ENCODE assay signal across 19 cellular contexts in genomic region chr17:27974531-27975145, GRCh38.
"Had no signal": no experiment of that assay in that cellular context is flagged by ENCODE, and none has a peak within 500 bp of the region (broad histone marks: within the 10 kb centered on the region; RNA-seq: fewer than 3 reads in every experiment).

No MANE protein-coding gene starts in this region.

- DNase-seq: activated CD4-positive, alpha-beta T cell treated with anti-CD3 and anti-CD28 coated beads for 36 hours; activated CD8-positive, alpha-beta memory T cell treated with anti-CD3 and anti-CD28 coated beads, Interleukin-2, amount 50 U/mL, for 4 hours; activated CD8-positive, alpha-beta T cell treated with anti-CD3 and anti-CD28 coated beads for 36 hours; activated naive CD8-positive, alpha-beta T cell treated with anti-CD3 and anti-CD28 coated beads, Interleukin-2, amount 10 ng/mL, durations not matched to agents 7 days and 5 days; activated T-cell treated with anti-CD3 and anti-CD28 coated beads, Interleukin-2, amount 50 U/mL, for 72 hours; colonic mucosa; effector CD8-positive, alpha-beta T cell; kidney glomerular epithelial cell; naive B cell; stimulated activated CD4-positive, alpha-beta T cell treated with anti-CD3 and anti-CD28 coated beads, Interleukin-4, amount 100 ng/mL, for 4 hours; stomach; T1000; thyroid gland had no signal

- H3K4me3 ChIP-seq: ascending aorta, colonic mucosa, hepatocyte, right atrium auricular region, skin epidermis, stomach, thyroid gland, vagina had no signal

- H3K27ac ChIP-seq: ascending aorta, colonic mucosa, epithelial cell of prostate, hepatocyte, right atrium auricular region, skin epidermis, stomach, thyroid gland, vagina had no signal

- H3K4me2 ChIP-seq: hepatocyte had no signal

- H3K27me3 ChIP-seq: ascending aorta, colonic mucosa, hepatocyte, right atrium auricular region, stomach, thyroid gland, vagina had no signal

- H3K9me3 ChIP-seq: ascending aorta, colonic mucosa, right atrium auricular region, stomach, thyroid gland, vagina had no signal

- H3K36me3 ChIP-seq: ascending aorta, colonic mucosa, right atrium auricular region, stomach, thyroid gland, vagina had no signal

- H3K36me3 Mint-ChIP-seq: activated naive CD8-positive, alpha-beta T cell treated with anti-CD3 and anti-CD28 coated beads, Interleukin-2, amount 10 ng/mL, durations not matched to agents 7 days and 5 days had no signal

- H2AFZ ChIP-seq: hepatocyte had no signal

- H3K4me1 ChIP-seq: ascending aorta, colonic mucosa, right atrium auricular region, stomach, vagina had no signal

- H3K9me3 Mint-ChIP-seq: activated CD8-positive, alpha-beta T cell treated with anti-CD3 and anti-CD28 coated beads for 36 hours; activated naive CD8-positive, alpha-beta T cell treated with anti-CD3 and anti-CD28 coated beads, Interleukin-2, amount 10 ng/mL, durations not matched to agents 7 days and 5 days; activated T-cell treated with anti-CD3 and anti-CD28 coated beads, Interleukin-2, amount 50 U/mL, for 72 hours had no signal

- H3K27ac Mint-ChIP-seq: activated CD4-positive, alpha-beta T cell treated with anti-CD3 and anti-CD28 coated beads for 36 hours; activated CD8-positive, alpha-beta T cell treated with anti-CD3 and anti-CD28 coated beads for 36 hours; activated naive CD8-positive, alpha-beta T cell treated with anti-CD3 and anti-CD28 coated beads, Interleukin-2, amount 10 ng/mL, durations not matched to agents 7 days and 5 days; activated T-cell treated with anti-CD3 and anti-CD28 coated beads, Interleukin-2, amount 50 U/mL, for 72 hours had no signal

- H3K79me2 ChIP-seq: hepatocyte had no signal

- H3K4me3 Mint-ChIP-seq: activated CD4-positive, alpha-beta T cell treated with anti-CD3 and anti-CD28 coated beads for 36 hours; activated CD8-positive, alpha-beta T cell treated with anti-CD3 and anti-CD28 coated beads for 36 hours; activated naive CD8-positive, alpha-beta T cell treated with anti-CD3 and anti-CD28 coated beads, Interleukin-2, amount 10 ng/mL, durations not matched to agents 7 days and 5 days; activated T-cell treated with anti-CD3 and anti-CD28 coated beads, Interleukin-2, amount 50 U/mL, for 72 hours; naive B cell had no signal

- H3K4me1 Mint-ChIP-seq: activated CD4-positive, alpha-beta T cell treated with anti-CD3 and anti-CD28 coated beads for 36 hours; activated naive CD8-positive, alpha-beta T cell treated with anti-CD3 and anti-CD28 coated beads, Interleukin-2, amount 10 ng/mL, durations not matched to agents 7 days and 5 days; naive B cell had no signal

- ATAC-seq: activated CD4-positive, alpha-beta T cell treated with anti-CD3 and anti-CD28 coated beads for 36 hours; activated CD8-positive, alpha-beta T cell treated with anti-CD3 and anti-CD28 coated beads for 36 hours; activated T-cell treated with anti-CD3 and anti-CD28 coated beads, Interleukin-2, amount 50 U/mL, for 72 hours had no signal
